In genomic region chr4:2660596-2661211, GRCh38 we compare ENCODE assay signal across 12 cellular contexts.
A peak's percentile ranks its signal among the peaks of the same experiment; 100 is the strongest.
DNase-seq lines count a peak whose midpoint lies in the region; ATAC-seq and TF ChIP-seq lines count a peak whose summit lies in the region.
"Had no signal": no experiment of that assay in that cellular context is flagged by ENCODE, and none has a peak within 500 bp of the region (broad histone marks: within the 10 kb centered on the region; RNA-seq: fewer than 3 reads in every experiment).

No MANE protein-coding gene starts in this region.

- H3K4me1 Mint-ChIP-seq in nephron progenitor cell: no peaks in the 10 kb centered on the region
- H3K4me1 Mint-ChIP-seq in activated naive CD8-positive, alpha-beta T cell treated with anti-CD3 and anti-CD28 coated beads, Interleukin-2, amount 50 U/mL, for 24 hours: peaks cover 5% of the 10 kb centered on the region

- peaks cover 19 to 81% (median 43%) of the 10 kb centered on the region in 4 donors for H3K36me3 ChIP-seq in upper lobe of left lung

- H3K27ac ChIP-seq in upper lobe of left lung: peak overlapping the region; percentile 28 to 62 (median 44)

- no peak for TF ChIP-seq EP300 in upper lobe of left lung (IDR thresholded peaks at IDR 0.05)

- ATAC-seq in Right ventricle myocardium superior (ENCODE audit: poor library complexity) (peak; percentile 57), upper lobe of left lung (ENCODE audit: low FRiP score in 2 of 2) (no peak)
- no peak for ATAC-seq in activated naive CD8-positive, alpha-beta T cell treated with anti-CD3 and anti-CD28 coated beads, Interleukin-2, amount 50 U/mL, for 24 hours
- ATAC-seq: activated T-cell treated with anti-CD3 and anti-CD28 coated beads, Interleukin-2, amount 50 U/mL, for 72 hours had no signal

- no peak for TF ChIP-seq CTCF in choroid plexus epithelial cell (conservative IDR thresholded peaks at IDR 0.05; ENCODE audit: low read depth, low read length)
- TF ChIP-seq CTCF in nephron progenitor cell (IDR thresholded peaks at IDR 0.05): no peak
- TF ChIP-seq CTCF in upper lobe of left lung (IDR thresholded peaks at IDR 0.05): no peak

- no peaks in the 10 kb centered on the region for H3K27me3 ChIP-seq in upper lobe of left lung

- no peaks in the 10 kb centered on the region for H3K9me3 Mint-ChIP-seq in nephron progenitor cell
- H3K9me3 Mint-ChIP-seq in activated naive CD8-positive, alpha-beta T cell treated with anti-CD3 and anti-CD28 coated beads, Interleukin-2, amount 50 U/mL, for 24 hours: no peaks in the 10 kb centered on the region
- H3K9me3 Mint-ChIP-seq: activated T-cell treated with anti-CD3 and anti-CD28 coated beads, Interleukin-2, amount 50 U/mL, for 72 hours had no signal

- intact Hi-C loops in Right ventricle myocardium superior (cut with DNase I): no loop called here

- no peak for TF ChIP-seq POLR2A in upper lobe of left lung (IDR thresholded peaks at IDR 0.05)

- no peak overlapping the region for H3K4me3 ChIP-seq in choroid plexus epithelial cell (ENCODE audit: low read depth, low read length)
- no peak overlapping the region for H3K4me3 ChIP-seq in upper lobe of left lung

- H3K4me1 ChIP-seq in upper lobe of left lung: peaks cover 7 to 19% (median 12%) of the 10 kb centered on the region in 4 donors

- H3K36me3 Mint-ChIP-seq in nephron progenitor cell (ENCODE audit: low read depth): peaks cover 59% of the 10 kb centered on the region
- H3K36me3 Mint-ChIP-seq in activated naive CD8-positive, alpha-beta T cell treated with anti-CD3 and anti-CD28 coated beads, Interleukin-2, amount 50 U/mL, for 24 hours (ENCODE audit: low read depth): peaks cover 49% of the 10 kb centered on the region

- peak; percentile 78 for DNase-seq in choroid plexus epithelial cell (ENCODE audit: low read depth)
- DNase-seq in Right ventricle myocardium superior: no peak
- DNase-seq in nephron progenitor cell: no peak
- no peak for DNase-seq in upper lobe of left lung
- DNase-seq in T1000 (lab: John Stamatoyannopoulos, UW): no peak
- DNase-seq in activated naive CD8-positive, alpha-beta T cell treated with anti-CD3 and anti-CD28 coated beads, Interleukin-2, amount 50 U/mL, for 24 hours: no peak
- DNase-seq in activated CD8-positive, alpha-beta memory T cell treated with anti-CD3 and anti-CD28 coated beads for 24 hours: no peak
- DNase-seq: activated CD4-positive, alpha-beta T cell treated with anti-CD3 and anti-CD28 coated beads for 48 hours; activated T-cell treated with anti-CD3 and anti-CD28 coated beads, Interleukin-2, amount 50 U/mL, for 72 hours; EL; MM.1S; NCI-H82 had no signal

- H3K9me3 ChIP-seq in upper lobe of left lung: no peaks in the 10 kb centered on the region

- 76 to 85% methylated on average over 8 of the region's 8 CpGs for WGBS in upper lobe of left lung, 2 donors

- H3K27ac Mint-ChIP-seq in nephron progenitor cell: peak overlapping the region; percentile 83
- no peak overlapping the region for H3K27ac Mint-ChIP-seq in activated naive CD8-positive, alpha-beta T cell treated with anti-CD3 and anti-CD28 coated beads, Interleukin-2, amount 50 U/mL, for 24 hours
- H3K27ac Mint-ChIP-seq: activated T-cell treated with anti-CD3 and anti-CD28 coated beads, Interleukin-2, amount 50 U/mL, for 72 hours had no signal

- H3K27me3 Mint-ChIP-seq in nephron progenitor cell (ENCODE audit: low read depth, poor library complexity): no peaks in the 10 kb centered on the region
- no peaks in the 10 kb centered on the region for H3K27me3 Mint-ChIP-seq in activated naive CD8-positive, alpha-beta T cell treated with anti-CD3 and anti-CD28 coated beads, Interleukin-2, amount 50 U/mL, for 24 hours

- H3K4me3 Mint-ChIP-seq in nephron progenitor cell: no peak overlapping the region
- no peak overlapping the region for H3K4me3 Mint-ChIP-seq in activated naive CD8-positive, alpha-beta T cell treated with anti-CD3 and anti-CD28 coated beads, Interleukin-2, amount 50 U/mL, for 24 hours
- H3K4me3 Mint-ChIP-seq: activated T-cell treated with anti-CD3 and anti-CD28 coated beads, Interleukin-2, amount 50 U/mL, for 72 hours had no signal
